ENCODE assay signal across 8 cellular contexts in the genomic region with DNA sequence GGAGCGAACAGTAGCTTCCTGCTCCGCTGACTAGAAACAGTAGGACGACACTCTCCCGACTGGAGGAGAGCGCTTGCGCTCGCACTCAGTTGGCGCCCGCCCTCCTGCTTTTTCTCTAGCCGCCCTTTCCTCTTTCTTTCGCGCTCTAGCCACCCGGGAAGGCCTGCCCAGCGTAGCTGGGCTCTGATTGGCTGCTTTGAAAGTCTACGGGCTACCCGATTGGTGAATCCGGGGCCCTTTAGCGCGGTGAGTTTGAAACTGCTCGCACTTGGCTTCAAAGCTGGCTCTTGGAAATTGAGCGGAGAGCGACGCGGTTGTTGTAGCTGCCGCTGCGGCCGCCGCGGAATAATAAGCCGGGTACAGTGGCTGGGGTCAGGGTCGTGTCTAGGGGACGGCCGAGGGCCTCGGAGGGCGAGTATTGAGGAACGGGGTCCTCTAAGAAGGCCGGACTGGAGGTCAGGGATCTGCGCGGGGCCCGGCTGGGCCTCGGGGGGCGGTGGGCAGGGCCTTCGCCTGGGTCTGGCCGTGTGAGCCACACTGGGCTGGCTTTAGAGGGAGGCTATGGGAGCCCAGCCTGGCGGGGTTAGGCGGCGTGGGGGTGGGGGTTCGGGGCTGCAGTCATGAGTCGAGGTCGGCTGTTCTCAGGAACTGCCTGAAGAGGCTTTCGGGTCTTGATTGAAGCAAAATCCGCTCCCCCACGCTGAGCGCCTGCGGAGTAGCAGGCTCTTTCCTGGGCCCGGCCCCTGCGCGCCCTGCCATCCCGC. TPM values are rescaled to one million over a fixed set of nuclear protein-coding genes. Genes with fewer than 3 reads are reported as not detected.
DNase-seq lines count a peak whose midpoint lies in the region; ATAC-seq and TF ChIP-seq lines count a peak whose summit lies in the region.

Gene CDK1 (plus strand): TSS at position 265 of the 764 bp plus-strand sequence. CDS start 1,688 bp downstream, outside the sequence.

- H3K4me3 Mint-ChIP-seq in IgD-negative memory B cell: peak within 1 kb of the TSS; percentile 95 to 100 (median 99)

- peak within 1 kb of the TSS; percentile 9 to 35 for H3K27ac ChIP-seq in mucosa of rectum (ENCODE audit: low read depth in 2 of 2, low read length in 2 of 2)

- H3K4me3 ChIP-seq in epithelial cell of proximal tubule (ENCODE audit: low read depth, low read length) (peak within 1 kb of the TSS; percentile 77), mucosa of rectum (ENCODE audit: low read length in 2 of 2) (peak within 1 kb of the TSS; percentile 74 to 79)

- TF ChIP-seq CTCF in epithelial cell of proximal tubule (conservative IDR thresholded peaks at IDR 0.05; ENCODE audit: low read depth, low read length): no peak

- ATAC-seq in GM21529 (IDR thresholded peaks at IDR 0.05; ENCODE audit: unreplicated experiment): peak; percentile 97

- H3K36me3 ChIP-seq in mucosa of rectum (ENCODE audit: control insufficient read depth in 2 of 2, insufficient read depth in 2 of 2, low read length in 2 of 2): no peaks in the 10 kb centered on the region

- no peaks in the 10 kb centered on the region for H3K27me3 ChIP-seq in mucosa of rectum (ENCODE audit: control insufficient read depth in 2 of 2, insufficient read depth in 2 of 2, low read length in 2 of 2)

- peak within 1 kb of the TSS; percentile 48 to 62 for H3K9ac ChIP-seq in mucosa of rectum (ENCODE audit: low read depth in 1 of 2, low read length in 2 of 2)

- H3K4me1 ChIP-seq in mucosa of rectum (ENCODE audit: control insufficient read depth in 2 of 2, insufficient read depth in 2 of 2, low read length in 2 of 2): peaks cover 0 to 2% of the 10 kb centered on the region in 2 donors

- DNase-seq in DMS114 treated with DMSO at 0.1 percent for 48 hours (lab: John Stamatoyannopoulos, UW; ENCODE audit: unreplicated experiment) (peak; percentile 99), OCI-M2 (lab: John Stamatoyannopoulos, UW; ENCODE audit: unreplicated experiment) (peak; percentile 36), activated T-cell treated with anti-CD3 and anti-CD28 coated beads for 4 hours (peak; percentile 91), epithelial cell of proximal tubule (ENCODE audit: low read depth) (peak; percentile 88)
- peak; percentile 94 for DNase-seq in stimulated activated CD8-positive, alpha-beta memory T cell treated with anti-CD3 and anti-CD28 coated beads, Interleukin-4, amount 100 ng/mL, for 48 hours

- peaks cover 6 to 12% (median 8%) of the 10 kb centered on the region in 3 donors for H3K4me1 Mint-ChIP-seq in IgD-negative memory B cell

- H3K9me3 Mint-ChIP-seq in IgD-negative memory B cell: no peaks in the 10 kb centered on the region

- peak within 1 kb of the TSS; percentile 81 to 95 (median 89) for H3K27ac Mint-ChIP-seq in IgD-negative memory B cell

- no peaks in the 10 kb centered on the region for H3K9me3 ChIP-seq in mucosa of rectum (ENCODE audit: control insufficient read depth in 2 of 2, low read length in 2 of 2)

- H3K27me3 Mint-ChIP-seq in IgD-negative memory B cell: peaks cover 1% of the 10 kb centered on the region

- no peaks in the 10 kb centered on the region for H3K36me3 Mint-ChIP-seq in IgD-negative memory B cell

RNA-seq across cellular contexts. Expression of gene CDK1, which starts in this region (rescaled TPM):
- 0.46 TPM for polyA plus RNA-seq in IgD-negative memory B cell
- 127 and 141 TPM in 2 replicates for total RNA-seq in epithelial cell of proximal tubule

Comparison
In these comparisons a context has a peak if more than half of its experiments do, and no peak if none do; other contexts are left out.
1. Peak in every context shown above with its lines: DNase-seq, ATAC-seq, H3K4me3 ChIP-seq and H3K27ac ChIP-seq.
2. DNase-seq: peak in every context shown above with its lines; median percentile 99 in DMS114 treated with DMSO at 0.1 percent for 48 hours; 94 in stimulated activated CD8-positive, alpha-beta memory T cell treated with anti-CD3 and anti-CD28 coated beads, Interleukin-4, amount 100 ng/mL, for 48 hours; 91 in activated T-cell treated with anti-CD3 and anti-CD28 coated beads for 4 hours; 88 in epithelial cell of proximal tubule; 36 in OCI-M2.